In genomic region chr10:84139126-84140035, GRCh38 we compare ENCODE assay signal across 1 cellular context.
TF ChIP-seq lines count a peak whose summit lies in the region.

GHITM (plus strand) TSS chr10:84139509; CDS start chr10:84141501, 1,992 bp downstream.

TF ChIP-seq in K562, 482 proteins besides CTCF, POLR2A, EP300 and RAD21 (continued from another document and continues in another):
- TF ChIP-seq CLOCK (CRISPR knock-in tag; IDR thresholded peaks at IDR 0.05; ENCODE audit: borderline replicate concordance) (no peak), THRAP3 (IDR thresholded peaks at IDR 0.05; ENCODE audit: borderline replicate concordance) (no peak), FIP1L1 (IDR thresholded peaks at IDR 0.05; ENCODE audit: low read depth, low read length, poor library complexity, severe bottlenecking) (peak; percentile 82), C11orf30 (IDR thresholded peaks at IDR 0.05; ENCODE audit: low read depth) (peak; percentile 98), BDP1 (IDR thresholded peaks at IDR 0.05; ENCODE audit: insufficient read depth, insufficient read length) (no peak), ZNF586 (CRISPR knock-in tag; conservative IDR thresholded peaks at IDR 0.05) (no peak), ATF7 (IDR thresholded peaks at IDR 0.05) (peak; percentile 94), POLR2H (tag; IDR thresholded peaks at IDR 0.05; ENCODE audit: low read depth) (peak; percentile 91), HINFP (tag; conservative IDR thresholded peaks at IDR 0.05; ENCODE audit: low read depth) (no peak), ZNF282 (CRISPR knock-in tag; IDR thresholded peaks at IDR 0.05) (0 out of 2 replicates have a peak, but pooled peaks have one; percentile 90), HMG20B (CRISPR knock-in tag; IDR thresholded peaks at IDR 0.05) (no peak; the same call in 1 of the 2 replicates), PHF21A (IDR thresholded peaks at IDR 0.05; ENCODE audit: borderline replicate concordance, low read depth) (peak; percentile 61; the same call in 1 of the 2 replicates), CHD2 (IDR thresholded peaks at IDR 0.05; ENCODE audit: low read depth, low read length) (0 out of 2 replicates have a peak, but pooled peaks have one; percentile 16), GTF2F1 (IDR thresholded peaks at IDR 0.05; ENCODE audit: low read depth, low read length) (peak; percentile 51; the same call in 1 of the 2 replicates), ZNF507 (tag; conservative IDR thresholded peaks at IDR 0.05) (no peak), ILF3 (IDR thresholded peaks at IDR 0.05; ENCODE audit: borderline replicate concordance) (no peak), ZBTB26 (CRISPR knock-in tag; IDR thresholded peaks at IDR 0.05) (peak; percentile 6; the same call in 1 of the 2 replicates), L3MBTL2 (IDR thresholded peaks at IDR 0.05) (peak; percentile 44; the same call in 1 of the 2 replicates), CHCHD3 (CRISPR knock-in tag; IDR thresholded peaks at IDR 0.05) (no peak), ZNF695 (CRISPR knock-in tag; IDR thresholded peaks at IDR 0.05) (no peak), ZBTB12 (CRISPR knock-in tag; IDR thresholded peaks at IDR 0.05) (peak; percentile 99), ZNF449 (CRISPR knock-in tag; IDR thresholded peaks at IDR 0.05) (no peak), ZBED1 (IDR thresholded peaks at IDR 0.05) (no peak), TRIM25 (IDR thresholded peaks at IDR 0.05; ENCODE audit: borderline replicate concordance) (no peak), NR2F6 (CRISPR knock-in tag; IDR thresholded peaks at IDR 0.05) (no peak), STAG1 (CRISPR knock-in tag; IDR thresholded peaks at IDR 0.05; ENCODE audit: borderline replicate concordance) (no peak), MITF (IDR thresholded peaks at IDR 0.05) (no peak), CBFA2T2 (conservative IDR thresholded peaks at IDR 0.05) (no peak; the same call in 1 of the 2 replicates), ZKSCAN1 (IDR thresholded peaks at IDR 0.05; ENCODE audit: low read depth, low read length) (peak; percentile 79), ZHX1 (conservative IDR thresholded peaks at IDR 0.05; ENCODE audit: low read length) (no peak; the same call in 1 of the 2 replicates), SMARCE1 (IDR thresholded peaks at IDR 0.05) (peak; percentile 41; the same call in 1 of the 2 replicates), FOXM1 (IDR thresholded peaks at IDR 0.05; ENCODE audit: low read depth) (no peak), FOXM1 (CRISPR knock-in tag; IDR thresholded peaks at IDR 0.05; ENCODE audit: low read depth) (no peak; the same call in none of the 2 replicates), CC2D1A (IDR thresholded peaks at IDR 0.05) (no peak), FOXP4 (CRISPR knock-in tag; IDR thresholded peaks at IDR 0.05; ENCODE audit: borderline replicate concordance) (peak; percentile 92), TAF1 (IDR thresholded peaks at IDR 0.05; ENCODE audit: control insufficient read depth, extremely low read depth, insufficient read depth, low read length, severe bottlenecking) (peak; percentile 87), TCF3 (CRISPR knock-in tag; IDR thresholded peaks at IDR 0.05) (peak; percentile 23), HNRNPUL1 (IDR thresholded peaks at IDR 0.05; ENCODE audit: low read length) (no peak), ZNF518B (CRISPR knock-in tag; IDR thresholded peaks at IDR 0.05) (no peak), ZFP36 (IDR thresholded peaks at IDR 0.05; ENCODE audit: low read depth, low read length, partially characterized antibody) (no peak), GABPB2 (CRISPR knock-in tag; conservative IDR thresholded peaks at IDR 0.05) (no peak)
